12 cellular contexts compared by ENCODE assay signal in genomic region chr3:77815467-77815866, GRCh38.
DNase-seq lines count a peak whose midpoint lies in the region; ATAC-seq and TF ChIP-seq lines count a peak whose summit lies in the region.
"Had no signal": no experiment of that assay in that cellular context is flagged by ENCODE, and none has a peak within 500 bp of the region (broad histone marks: within the 10 kb centered on the region; RNA-seq: fewer than 3 reads in every experiment).

No MANE protein-coding gene starts in this region.

- no peak overlapping the region for H3K9ac ChIP-seq in PC-3 (ENCODE audit: low read length)

- intact Hi-C loops in PC-3 (cut with micrococcal nuclease) = no loop called here
- intact Hi-C loops in mucosa of descending colon (cut with DNase I, micrococcal nuclease) = no loop called here
- intact Hi-C loops in ascending aorta (cut with DNase I) = no loop called here

- H4K20me1 ChIP-seq in PC-3 (ENCODE audit: low read length) = no peaks in the 10 kb centered on the region

- CTCF ChIA-PET in PC-3 (lab: Charles Lee) = interaction anchor here (0.6 kb wide), 1 partner anchor 89 kb away, joined by 3 read pairs; no protein-coding TSS in a partner anchor

- peak; percentile 50; the same call in 1 of the 2 replicates for ATAC-seq in PC-3
- no peak for ATAC-seq in mucosa of descending colon
- ATAC-seq in HG02623 (IDR thresholded peaks at IDR 0.05; ENCODE audit: unreplicated experiment) = no peak

- no peaks in the 10 kb centered on the region for H3F3A ChIP-seq in PC-3 (ENCODE audit: low read length, unreplicated experiment)

- no peak overlapping the region for H3K4me3 ChIP-seq in PC-3 (ENCODE audit: low read length)
- no peak overlapping the region for H3K4me3 ChIP-seq in fibroblast of mammary gland (ENCODE audit: control insufficient read depth, low read depth, low read length)
- no peak overlapping the region for H3K4me3 ChIP-seq in mucosa of descending colon
- H3K4me3 ChIP-seq in ascending aorta = no peak overlapping the region

- H3K4me2 ChIP-seq in PC-3 (ENCODE audit: low read length) = no peak overlapping the region

- no peaks in the 10 kb centered on the region for H3K9me2 ChIP-seq in PC-3 (replicated peaks; ENCODE audit: low read length)

- H3K36me3 ChIP-seq in PC-3 (ENCODE audit: low read depth, low read length) = no peaks in the 10 kb centered on the region
- H3K36me3 ChIP-seq in mucosa of descending colon (ENCODE audit: low read depth) = no peaks in the 10 kb centered on the region
- H3K36me3 ChIP-seq in ascending aorta = no peaks in the 10 kb centered on the region

- TF ChIP-seq CTCF in GM12874 (IDR thresholded peaks at IDR 0.05; ENCODE audit: insufficient read depth, low read depth, low read length) = 0 out of 2 replicates have a peak, but pooled peaks have one; percentile 1
- peak; percentile 72 for TF ChIP-seq CTCF in PC-3 (conservative IDR thresholded peaks at IDR 0.05; ENCODE audit: low read depth, low read length)
- TF ChIP-seq CTCF in fibroblast of mammary gland (conservative IDR thresholded peaks at IDR 0.05; ENCODE audit: control insufficient read depth, insufficient read depth, low read depth, low read length) = peak; percentile 4
- TF ChIP-seq CTCF in mucosa of descending colon (IDR thresholded peaks at IDR 0.05) = no peak
- TF ChIP-seq CTCF in ascending aorta (IDR thresholded peaks at IDR 0.05) = no peak

- DNase-seq in AG08395 (ENCODE audit: low spot score) (peak; percentile 4), PC-3 (peak; percentile 50), fibroblast of mammary gland (ENCODE audit: low read depth) (no peak), mucosa of descending colon (no peak), ascending aorta (ENCODE audit: low spot score in 2 of 2) (no peak), ureter (ENCODE audit: low spot score) (no peak)
- DNase-seq: activated CD4-positive, alpha-beta T cell treated with anti-CD3 and anti-CD28 coated beads, Interleukin-2, amount 50 U/mL, for 1 hour; midbrain; NCI-H2171; retina had no signal

- no peaks in the 10 kb centered on the region for H3K4me1 ChIP-seq in PC-3 (ENCODE audit: insufficient read depth, low read length)
- H3K4me1 ChIP-seq in mucosa of descending colon (ENCODE audit: low read depth) = no peaks in the 10 kb centered on the region
- no peaks in the 10 kb centered on the region for H3K4me1 ChIP-seq in ascending aorta

- H3K9me3 ChIP-seq in PC-3 (ENCODE audit: low read length) (no peaks in the 10 kb centered on the region), mucosa of descending colon (no peaks in the 10 kb centered on the region), ascending aorta (no peaks in the 10 kb centered on the region)

- H3K79me2 ChIP-seq in PC-3 (ENCODE audit: low read length) = no peaks in the 10 kb centered on the region

- H3K27me3 ChIP-seq in PC-3 (ENCODE audit: low read length) (no peaks in the 10 kb centered on the region), ascending aorta (no peaks in the 10 kb centered on the region)

- no peak overlapping the region for H2AFZ ChIP-seq in PC-3 (ENCODE audit: low read length)

- BruUV-seq in PC-3 (replicated peaks; lab: Mats Ljungman, UMichigan) = no TSS peak

- H3K27ac ChIP-seq in PC-3 (ENCODE audit: low read length) (no peak overlapping the region), ascending aorta (no peak overlapping the region)

- POLR2A ChIA-PET in PC-3 (lab: Charles Lee; ENCODE audit: unreplicated experiment) = no interaction called here

Comparison
In these comparisons a context has a peak if more than half of its experiments do, and no peak if none do; other contexts are left out.
1. DNase-seq: peak in AG08395 (single experiment) and PC-3 (single experiment); none in fibroblast of mammary gland (single experiment), mucosa of descending colon (0 of 3), ascending aorta (0 of 2) and ureter (single experiment).
2. CTCF ChIP-seq: peak in GM12874 (single experiment), PC-3 (single experiment) and fibroblast of mammary gland (single experiment); none in mucosa of descending colon (single experiment) and ascending aorta (0 of 3).